Comparison of ENCODE assay signal across 31 cellular contexts in the genomic region with DNA sequence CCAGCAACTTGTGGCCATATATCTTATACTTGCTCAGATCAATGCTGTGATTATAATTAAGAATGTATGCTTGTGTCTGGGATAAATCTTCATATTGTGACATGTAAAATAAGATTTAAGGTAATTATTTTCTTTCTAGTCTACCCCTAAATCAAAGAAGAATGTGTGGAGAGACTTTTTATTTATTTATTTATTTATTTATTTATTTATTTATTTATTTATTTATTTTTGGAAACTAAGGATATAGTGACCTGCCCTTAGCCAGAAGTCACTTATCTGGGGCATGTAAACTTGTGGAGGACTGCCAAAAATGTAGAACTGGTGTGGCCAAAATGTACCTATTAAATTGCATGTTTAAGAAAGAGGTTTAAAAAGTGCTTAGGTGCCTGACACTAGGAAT.
"Had no signal": no experiment of that assay in that cellular context is flagged by ENCODE, and none has a peak within 500 bp of the region (broad histone marks: within the 10 kb centered on the region; RNA-seq: fewer than 3 reads in every experiment).

No MANE protein-coding gene starts in this region.

- H3K9ac ChIP-seq: SK-N-SH had no signal

- H3K27me3 ChIP-seq: Peyer's patch, SJSA1 had no signal

- H3K36me3 ChIP-seq: Peyer's patch, SJSA1 had no signal

- FAIRE-seq: bronchial epithelial cell, TTC549 had no signal

- H3K27me3 Mint-ChIP-seq: activated CD4-positive, alpha-beta T cell treated with anti-CD3 and anti-CD28 coated beads, Interleukin-2, amount 10 ng/mL, durations not matched to agents 24 days and 14 days had no signal

- H3K4me1 Mint-ChIP-seq: activated CD4-positive, alpha-beta T cell treated with anti-CD3 and anti-CD28 coated beads, Interleukin-2, amount 10 ng/mL, durations not matched to agents 24 days and 14 days; activated naive CD4-positive, alpha-beta T cell treated with anti-CD3 and anti-CD28 coated beads, Interleukin-2, amount 50 U/mL, for 24 hours; activated naive CD8-positive, alpha-beta T cell treated with anti-CD3 and anti-CD28 coated beads, Interleukin-2, amount 10 ng/mL, durations not matched to agents 7 days and 5 days; brain had no signal

- H3K4me1 ChIP-seq: Peyer's patch, SJSA1 had no signal

- H3K27ac Mint-ChIP-seq: activated CD4-positive, alpha-beta T cell treated with anti-CD3 and anti-CD28 coated beads, Interleukin-2, amount 10 ng/mL, durations not matched to agents 24 days and 14 days; activated CD8-positive, alpha-beta T cell treated with anti-CD3 and anti-CD28 coated beads for 36 hours; activated naive CD4-positive, alpha-beta T cell treated with anti-CD3 and anti-CD28 coated beads, Interleukin-2, amount 50 U/mL, for 24 hours; activated naive CD8-positive, alpha-beta T cell treated with anti-CD3 and anti-CD28 coated beads, Interleukin-2, amount 10 ng/mL, durations not matched to agents 7 days and 5 days; activated T-cell treated with anti-CD3 and anti-CD28 coated beads, Interleukin-2, amount 50 U/mL, for 24 hours; activated T-helper 2 cell treated with anti-CD3 and anti-CD28 coated beads, Interferon-gamma antibody, Interleukin-2, Interleukin-4, amounts not matched to agents 10 μg/mL and 5 μg/mL and 100 μg/mL, durations not matched to agents 14 hours and 24 hours and 36 hours; brain; T-helper 1 cell treated with Interleukin-12 subunit alpha and Interleukin-12 subunit beta and Interleukin-4 antibody, amounts not matched to agents 30 μg/mL and 1 μg/mL, for 36 hours; T-helper 2 cell treated with Interferon-gamma antibody and Interleukin-4, amounts not matched to agents 5 μg/mL and 100 μg/mL, for 36 hours had no signal

- H3K36me3 Mint-ChIP-seq: activated naive CD4-positive, alpha-beta T cell treated with anti-CD3 and anti-CD28 coated beads, Interleukin-2, amount 50 U/mL, for 24 hours; activated naive CD8-positive, alpha-beta T cell treated with anti-CD3 and anti-CD28 coated beads, Interleukin-2, amount 10 ng/mL, durations not matched to agents 7 days and 5 days had no signal

- H3K27ac ChIP-seq: Peyer's patch, SJSA1 had no signal

- H3K9me3 ChIP-seq: Peyer's patch, SJSA1, SK-N-SH had no signal

- H3K4me3 ChIP-seq: Peyer's patch, SJSA1 had no signal

- H3K9me3 Mint-ChIP-seq: activated CD4-positive, alpha-beta T cell treated with anti-CD3 and anti-CD28 coated beads, Interleukin-2, amount 10 ng/mL, durations not matched to agents 24 days and 14 days; activated CD8-positive, alpha-beta T cell treated with anti-CD3 and anti-CD28 coated beads for 36 hours; activated naive CD4-positive, alpha-beta T cell treated with anti-CD3 and anti-CD28 coated beads, Interleukin-2, amount 50 U/mL, for 24 hours; activated naive CD8-positive, alpha-beta T cell treated with anti-CD3 and anti-CD28 coated beads, Interleukin-2, amount 10 ng/mL, durations not matched to agents 7 days and 5 days; activated T-cell treated with anti-CD3 and anti-CD28 coated beads, Interleukin-2, amount 50 U/mL, for 24 hours; activated T-helper 2 cell treated with anti-CD3 and anti-CD28 coated beads, Interferon-gamma antibody, Interleukin-2, Interleukin-4, amounts not matched to agents 10 μg/mL and 5 μg/mL and 100 μg/mL, durations not matched to agents 14 hours and 24 hours and 36 hours; T-helper 1 cell treated with Interleukin-12 subunit alpha and Interleukin-12 subunit beta and Interleukin-4 antibody, amounts not matched to agents 30 μg/mL and 1 μg/mL, for 36 hours; T-helper 2 cell treated with Interferon-gamma antibody and Interleukin-4, amounts not matched to agents 5 μg/mL and 100 μg/mL, for 36 hours had no signal

- H3K4me3 Mint-ChIP-seq: activated CD4-positive, alpha-beta T cell treated with anti-CD3 and anti-CD28 coated beads, Interleukin-2, amount 10 ng/mL, durations not matched to agents 24 days and 14 days; activated CD8-positive, alpha-beta T cell treated with anti-CD3 and anti-CD28 coated beads for 36 hours; activated naive CD4-positive, alpha-beta T cell treated with anti-CD3 and anti-CD28 coated beads, Interleukin-2, amount 50 U/mL, for 24 hours; activated naive CD8-positive, alpha-beta T cell treated with anti-CD3 and anti-CD28 coated beads, Interleukin-2, amount 10 ng/mL, durations not matched to agents 7 days and 5 days; activated T-cell treated with anti-CD3 and anti-CD28 coated beads, Interleukin-2, amount 50 U/mL, for 24 hours; brain; T-helper 1 cell treated with Interleukin-12 subunit alpha and Interleukin-12 subunit beta and Interleukin-4 antibody, amounts not matched to agents 30 μg/mL and 1 μg/mL, for 36 hours; T-helper 2 cell treated with Interferon-gamma antibody and Interleukin-4, amounts not matched to agents 5 μg/mL and 100 μg/mL, for 36 hours had no signal

- DNase-seq: activated CD4-positive, alpha-beta T cell treated with anti-CD3 and anti-CD28 coated beads, Interleukin-2, amount 10 ng/mL, durations not matched to agents 24 days and 14 days; activated CD4-positive, alpha-beta T cell treated with anti-CD3 and anti-CD28 coated beads, Interleukin-2, amount 50 U/mL, for 4 hours; activated CD8-positive, alpha-beta T cell treated with anti-CD3 and anti-CD28 coated beads for 36 hours; activated gamma-delta T cell; activated naive CD4-positive, alpha-beta T cell treated with Interleukin-2 at 50 U/mL for 16 hours; activated naive CD8-positive, alpha-beta T cell treated with anti-CD3 and anti-CD28 coated beads, Interleukin-2, amount 10 ng/mL, durations not matched to agents 7 days and 5 days; activated T-cell treated with anti-CD3 and anti-CD28 coated beads, Interleukin-2, amount 50 U/mL, for 24 hours; caudate nucleus; cerebellar nuclear complex; Kasumi-1; KG1; MM.1S; NCI-H1417 treated with DMSO at 0.1 percent for 48 hours; NCI-H2081; NCI-H226; NCI-H446 treated with DMSO at 0.1 percent for 48 hours; NCI-H526; NCI-H774; PC-3; Peyer's patch; RPMI8226; SHP77 treated with DMSO at 0.1 percent for 48 hours; SK-N-SH had no signal

- H3K4me2 ChIP-seq: SK-N-SH had no signal
